ENCODE assay signal across 27 cellular contexts in genomic region chr15:72338148-72338547, GRCh38. TPM values are rescaled to one million over a fixed set of nuclear protein-coding genes. Genes with fewer than 3 reads are reported as not detected.
"Had no signal": no experiment of that assay in that cellular context is flagged by ENCODE, and none has a peak within 500 bp of the region (broad histone marks: within the 10 kb centered on the region; RNA-seq: fewer than 3 reads in every experiment).

No MANE protein-coding gene starts in this region.

- H3K4me3 ChIP-seq: breast epithelium, coronary artery, psoas muscle, right lobe of liver, tibial nerve had no signal

- H3K4me1 ChIP-seq: breast epithelium, psoas muscle, right lobe of liver had no signal

- H3K9me3 ChIP-seq: breast epithelium, psoas muscle, right lobe of liver, tibial nerve had no signal

- DNase-seq: activated CD4-positive, alpha-beta T cell treated with anti-CD3 and anti-CD28 coated beads for 1 hour; activated effector memory CD4-positive, alpha-beta T cell treated with anti-CD3 and anti-CD28 coated beads, Interleukin-2, amount 50 U/mL, for 16 hours; activated T-cell treated with anti-CD3 and anti-CD28 coated beads, Interleukin-2, amount 50 U/mL, for 72 hours; effector CD8-positive, alpha-beta T cell; hippocampal formation; islet precursor cell; naive B cell; psoas muscle; right lobe of liver; stimulated activated CD4-positive, alpha-beta T cell treated with anti-CD3 and anti-CD28 coated beads, Interleukin-4, amount 100 ng/mL, for 24 hours; substantia nigra; WERI-Rb-1 had no signal

- H3K27ac Mint-ChIP-seq: activated naive CD4-positive, alpha-beta T cell treated with anti-CD3 and anti-CD28 coated beads, Interleukin-2, amount 50 U/mL, for 24 hours; activated T-cell treated with anti-CD3 and anti-CD28 coated beads, Interleukin-2, amount 50 U/mL, for 72 hours; stimulated activated memory B cell treated with anti-CD40 and anti-IgM and Interleukin-4, amounts not matched to agents 10 μg/mL and 1 μg/mL and 100 μg/mL, for 72 hours; T-helper 1 cell treated with Interleukin-12 subunit alpha and Interleukin-12 subunit beta and Interleukin-4 antibody, amounts not matched to agents 30 μg/mL and 1 μg/mL, for 36 hours had no signal

- H3K27ac ChIP-seq: psoas muscle, right lobe of liver, WERI-Rb-1 had no signal

- H3K27me3 Mint-ChIP-seq: activated naive CD4-positive, alpha-beta T cell treated with anti-CD3 and anti-CD28 coated beads, Interleukin-2, amount 50 U/mL, for 24 hours; naive B cell; stimulated activated memory B cell treated with anti-CD40 and anti-IgM and Interleukin-4, amounts not matched to agents 10 μg/mL and 1 μg/mL and 100 μg/mL, for 72 hours had no signal

- H3K4me1 Mint-ChIP-seq: activated naive CD4-positive, alpha-beta T cell treated with anti-CD3 and anti-CD28 coated beads, Interleukin-2, amount 50 U/mL, for 24 hours; naive B cell; neural crest cell; stimulated activated memory B cell treated with anti-CD40 and anti-IgM and Interleukin-4, amounts not matched to agents 10 μg/mL and 1 μg/mL and 100 μg/mL, for 72 hours had no signal

- H3K36me3 ChIP-seq: breast epithelium, right lobe of liver, WERI-Rb-1 had no signal

- ATAC-seq: activated T-cell treated with anti-CD3 and anti-CD28 coated beads, Interleukin-2, amount 50 U/mL, for 72 hours; esophagus mucosa; stimulated activated memory B cell treated with anti-CD40 and anti-IgM and Interleukin-4, amounts not matched to agents 10 μg/mL and 1 μg/mL and 100 μg/mL, for 72 hours had no signal

- H3K4me3 Mint-ChIP-seq: activated naive CD4-positive, alpha-beta T cell treated with anti-CD3 and anti-CD28 coated beads, Interleukin-2, amount 50 U/mL, for 24 hours; activated T-cell treated with anti-CD3 and anti-CD28 coated beads, Interleukin-2, amount 50 U/mL, for 72 hours; naive B cell; neural crest cell; stimulated activated memory B cell treated with anti-CD40 and anti-IgM and Interleukin-4, amounts not matched to agents 10 μg/mL and 1 μg/mL and 100 μg/mL, for 72 hours; T-helper 1 cell treated with Interleukin-12 subunit alpha and Interleukin-12 subunit beta and Interleukin-4 antibody, amounts not matched to agents 30 μg/mL and 1 μg/mL, for 36 hours had no signal

- H3K27me3 ChIP-seq: breast epithelium, right lobe of liver, tibial nerve had no signal

- H3K9me3 Mint-ChIP-seq: activated T-cell treated with anti-CD3 and anti-CD28 coated beads, Interleukin-2, amount 50 U/mL, for 72 hours; naive B cell; neural crest cell; stimulated activated memory B cell treated with anti-CD40 and anti-IgM and Interleukin-4, amounts not matched to agents 10 μg/mL and 1 μg/mL and 100 μg/mL, for 72 hours; T-helper 1 cell treated with Interleukin-12 subunit alpha and Interleukin-12 subunit beta and Interleukin-4 antibody, amounts not matched to agents 30 μg/mL and 1 μg/mL, for 36 hours had no signal

RNA-seq across cellular contexts. Expression of gene CELF6, which starts 18.2 kb away (rescaled TPM):
- total RNA-seq: astrocyte, esophagus mucosa had no signal

RNA-seq across cellular contexts. Expression of gene TMEM202, which starts 60.0 kb away (rescaled TPM):
- total RNA-seq: activated CD8-positive, alpha-beta memory T cell treated with anti-CD3 and anti-CD28 coated beads for 36 hours; activated T-cell treated with anti-CD3 and anti-CD28 coated beads, Interleukin-2, amount 50 U/mL, for 72 hours; astrocyte; breast epithelium; esophagus mucosa; glomerular endothelial cell; lung microvascular endothelial cell; mononuclear cell; neural crest cell; osteocyte; psoas muscle; right lobe of liver; tibial nerve had no signal
- polyA plus RNA-seq: adipose tissue, psoas muscle had no signal
